ENCODE assay signal across 10 cellular contexts in genomic region chr20:51422912-51423667, GRCh38.
DNase-seq lines count a peak whose midpoint lies in the region; ATAC-seq, FAIRE-seq and TF ChIP-seq lines count a peak whose summit lies in the region.
"Had no signal": no experiment of that assay in that cellular context is flagged by ENCODE, and none has a peak within 500 bp of the region (broad histone marks: within the 10 kb centered on the region; RNA-seq: fewer than 3 reads in every experiment).

No MANE protein-coding gene starts in this region.

- no peak overlapping the region for H3K27ac ChIP-seq in upper lobe of right lung
- no peak overlapping the region for H3K27ac ChIP-seq in endodermal cell (ENCODE audit: low read depth, low read length)
- H3K27ac ChIP-seq: body of pancreas had no signal

- POLR2A ChIA-PET in WTC11 (lab: Charles Lee), result no interaction called here

- H3K36me3 ChIP-seq in upper lobe of right lung (no peaks in the 10 kb centered on the region), endodermal cell (ENCODE audit: control insufficient read depth, insufficient read depth, low read length) (no peaks in the 10 kb centered on the region)

- WGBS in endodermal cell (ENCODE audit: insufficient coverage in 1 of 2, insufficient read length in 1 of 2), 2 experiments, result 93 to 96% methylated on average over 4 to 5 of the region's 5 CpGs

- H3K4me3 ChIP-seq in upper lobe of right lung, result no peak overlapping the region
- no peak overlapping the region for H3K4me3 ChIP-seq in endodermal cell (ENCODE audit: low read length)
- H3K4me3 ChIP-seq: body of pancreas had no signal

- ATAC-seq in HG02870 (IDR thresholded peaks at IDR 0.05; ENCODE audit: unreplicated experiment), result peak; percentile 71
- no peak for ATAC-seq in WTC11
- no peak for ATAC-seq in upper lobe of right lung
- ATAC-seq: body of pancreas had no signal

- H3K9me3 Mint-ChIP-seq in WTC11 (no peaks in the 10 kb centered on the region), endodermal cell (no peaks in the 10 kb centered on the region)

- H3K27me3 ChIP-seq in upper lobe of right lung (no peaks in the 10 kb centered on the region), endodermal cell (ENCODE audit: control insufficient read depth, insufficient read depth, low read length, poor library complexity, severe bottlenecking) (no peaks in the 10 kb centered on the region)
- H3K27me3 ChIP-seq: body of pancreas had no signal

- no peaks in the 10 kb centered on the region for H3K27me3 Mint-ChIP-seq in WTC11 (ENCODE audit: low read depth)
- H3K27me3 Mint-ChIP-seq in endodermal cell (ENCODE audit: insufficient read depth), result no peaks in the 10 kb centered on the region

- TF ChIP-seq CTCF in WTC11 (IDR thresholded peaks at IDR 0.05) (no peak), upper lobe of right lung (IDR thresholded peaks at IDR 0.05) (no peak), endodermal cell (conservative IDR thresholded peaks at IDR 0.05) (no peak)

- H3K4me3 Mint-ChIP-seq in WTC11 (no peak overlapping the region), endodermal cell (no peak overlapping the region)

- no peak overlapping the region for H3K9ac ChIP-seq in endodermal cell (ENCODE audit: extremely low read depth, low read length, poor library complexity, severe bottlenecking)

- CTCF ChIA-PET in WTC11 (lab: Charles Lee), result interaction anchor here (0.9 to 1.7 kb wide), 11 partner anchors 11 to 441 kb away, joined by 3 to 27 read pairs (median 6); partner anchors contain the start of gene NFATC2

- intact Hi-C loops in upper lobe of right lung (cut with DNase I), result no loop called here

- H3K36me3 Mint-ChIP-seq in WTC11 (no peaks in the 10 kb centered on the region), endodermal cell (ENCODE audit: low read depth) (no peaks in the 10 kb centered on the region)

- H3K9me3 ChIP-seq in upper lobe of right lung (no peaks in the 10 kb centered on the region), endodermal cell (ENCODE audit: control insufficient read depth, low read length) (no peaks in the 10 kb centered on the region)
- H3K9me3 ChIP-seq: body of pancreas had no signal

- peak overlapping the region; percentile 82 for H3K27ac Mint-ChIP-seq in WTC11
- no peak overlapping the region for H3K27ac Mint-ChIP-seq in endodermal cell

- H3K4me1 Mint-ChIP-seq in WTC11, result peaks cover 40% of the 10 kb centered on the region
- peaks cover 14% of the 10 kb centered on the region for H3K4me1 Mint-ChIP-seq in endodermal cell

- FAIRE-seq in urothelium cell line (lab: Jason Lieb, UNC), result peak; percentile 79

- H3K4me1 ChIP-seq in upper lobe of right lung, result peaks cover 4% of the 10 kb centered on the region
- no peaks in the 10 kb centered on the region for H3K4me1 ChIP-seq in endodermal cell (ENCODE audit: control insufficient read depth, insufficient read depth, low read length)

- peak; percentile 56 for DNase-seq in stimulated activated CD4-positive, alpha-beta T cell treated with anti-CD3 and anti-CD28 coated beads, Interleukin-15, amount 100 ng/mL, for 24 hours
- no peak for DNase-seq in stimulated activated CD4-positive, alpha-beta T cell treated with anti-CD3 and anti-CD28 coated beads, Interleukin-2, amount 100 ng/mL, for 48 hours
- no peak for DNase-seq in WTC11 (ENCODE audit: low spot score)
- DNase-seq in urothelium cell line (ENCODE audit: low spot score), result no peak
- no peak for DNase-seq in upper lobe of right lung
- no peak for DNase-seq in KG1 (lab: John Stamatoyannopoulos, UW)
- no peak for DNase-seq in endodermal cell
- DNase-seq: body of pancreas, NCI-H345 had no signal

TF ChIP-seq in WTC11, 78 proteins besides CTCF, POLR2A, EP300 and RAD21:
- TF ChIP-seq SMAD3 (CRISPR knock-in tag; IDR thresholded peaks at IDR 0.05; ENCODE audit: borderline replicate concordance) (no peak), ZNF121 (CRISPR knock-in tag; IDR thresholded peaks at IDR 0.05) (peak; percentile 42; the same call in 1 of the 2 replicates)
